10 cellular contexts compared by ENCODE assay signal in genomic region chr19:48481191-48481500, GRCh38. TPM values are rescaled to one million over a fixed set of nuclear protein-coding genes. Genes with fewer than 3 reads are reported as not detected.
DNase-seq lines count a peak whose midpoint lies in the region; ATAC-seq and TF ChIP-seq lines count a peak whose summit lies in the region.
"Had no signal": no experiment of that assay in that cellular context is flagged by ENCODE, and none has a peak within 500 bp of the region (broad histone marks: within the 10 kb centered on the region; RNA-seq: fewer than 3 reads in every experiment).

No MANE protein-coding gene starts in this region.

- ATAC-seq in heart right ventricle (no peak), Right ventricle myocardium inferior (no peak), naive B cell (ENCODE audit: low read depth in 2 of 2) (no peak)

- H3K4me3 Mint-ChIP-seq in chondrocyte (ENCODE audit: unreplicated experiment) (no peak overlapping the region), naive B cell (peak overlapping the region; percentile 77 to 94 (median 91))

- DNase-seq in heart right ventricle (no peak), Right ventricle myocardium inferior (ENCODE audit: missing footprints) (no peak), chondrocyte (ENCODE audit: low spot score) (no peak), naive B cell (no peak), vagina (ENCODE audit: extremely low spot score in 2 of 2) (no peak), erythroblast (lab: John Stamatoyannopoulos, UW) (no peak), NCI-H2029 (lab: John Stamatoyannopoulos, UW) (no peak)
- DNase-seq in stimulated activated CD4-positive, alpha-beta T cell treated with anti-CD3 and anti-CD28 coated beads, Interleukin-1b, Interleukin-23, amount 100 ng/mL, for 48 hours = no peak
- DNase-seq: DMS79, OCI-M1 had no signal

- TF ChIP-seq POLR2A in vagina (IDR thresholded peaks at IDR 0.05) (no peak), erythroblast (IDR thresholded peaks at IDR 0.05; ENCODE audit: low read length) (no peak)

- H3K27ac Mint-ChIP-seq in chondrocyte (ENCODE audit: unreplicated experiment) = peak overlapping the region; percentile 51
- peak overlapping the region in 2 of 6 donors; percentile 32 to 85 for H3K27ac Mint-ChIP-seq in naive B cell

- peak overlapping the region; percentile 26 to 81 (median 60) for H3K4me3 ChIP-seq in heart right ventricle
- H3K4me3 ChIP-seq in vagina = peak overlapping the region; percentile 51 to 55

- H3K27me3 ChIP-seq in heart right ventricle (no peaks in the 10 kb centered on the region), vagina (no peaks in the 10 kb centered on the region)

- H3K4me1 Mint-ChIP-seq in chondrocyte (ENCODE audit: low read depth) = peaks cover 26% of the 10 kb centered on the region
- peaks cover 13 to 19% (median 18%) of the 10 kb centered on the region in 3 donors for H3K4me1 Mint-ChIP-seq in naive B cell

- peak overlapping the region; percentile 68 to 98 (median 93) for H3K27ac ChIP-seq in heart right ventricle
- peak overlapping the region; percentile 84 for H3K27ac ChIP-seq in vagina

- H3K9me3 Mint-ChIP-seq in chondrocyte (ENCODE audit: low read depth) = no peaks in the 10 kb centered on the region
- no peaks in the 10 kb centered on the region for H3K9me3 Mint-ChIP-seq in naive B cell

- 44 to 55% methylated on average over 11 of the region's 11 CpGs for WGBS in heart right ventricle, 2 donors

- intact Hi-C loops in heart right ventricle (cut with DNase I) = no loop called here
- intact Hi-C loops in Right ventricle myocardium inferior (cut with DNase I) = loop anchor here (10.0 kb wide), 2 partner anchors 156 to 216 kb away; partner anchors contain the start of gene EMP3
- intact Hi-C loops in vagina (cut with DNase I) = no loop called here

- peaks cover 15 to 27% (median 20%) of the 10 kb centered on the region in 9 donors for H3K4me1 ChIP-seq in heart right ventricle
- peaks cover 16% of the 10 kb centered on the region for H3K4me1 ChIP-seq in vagina

- H3K36me3 Mint-ChIP-seq in chondrocyte (ENCODE audit: low read depth) (peaks cover 11% of the 10 kb centered on the region), naive B cell (no peaks in the 10 kb centered on the region)

- H3K9me3 ChIP-seq in heart right ventricle (no peaks in the 10 kb centered on the region), vagina (no peaks in the 10 kb centered on the region)

- peaks cover 0 to 35% (median 14%) of the 10 kb centered on the region in 9 donors for H3K36me3 ChIP-seq in heart right ventricle
- H3K36me3 ChIP-seq in vagina = peaks cover 0 to 28% of the 10 kb centered on the region in 2 donors

- H3K27me3 Mint-ChIP-seq in chondrocyte (ENCODE audit: low read depth) (no peaks in the 10 kb centered on the region), naive B cell (peaks cover 0 to 12% (median 2%) of the 10 kb centered on the region in 3 donors)

- TF ChIP-seq CTCF in heart right ventricle (IDR thresholded peaks at IDR 0.05) (no peak), chondrocyte (IDR thresholded peaks at IDR 0.05) (no peak), vagina (IDR thresholded peaks at IDR 0.05) (no peak)

RNA-seq across cellular contexts. Expression of gene CYTH2, which starts 12.0 kb away (rescaled TPM):
- 10 to 100 TPM; 25.8 to 40.4 (median 32.2) TPM for total RNA-seq in heart right ventricle
- polyA plus RNA-seq in heart right ventricle = 10 to 100 TPM; 28.2 to 41.9 TPM
- 30.7 TPM for total RNA-seq in Right ventricle myocardium inferior
- 68.7 to 76.7 TPM (median 69.9 TPM) in 3 replicates for total RNA-seq in chondrocyte
- polyA plus RNA-seq in naive B cell (ENCODE audit: low read depth in 6 of 6) = 10 to 100 TPM in 5 of 6 donors, 1 to 10 TPM in 1; 10.0 to 29.9 (median 20.3) TPM
- total RNA-seq in vagina = 87.2 TPM

RNA-seq across cellular contexts. Expression of gene KCNJ14, which starts 25.8 kb away (rescaled TPM):
- total RNA-seq in heart right ventricle (under 1 TPM; 0.13 to 0.52 (median 0.30) TPM), Right ventricle myocardium inferior (0.19 TPM), chondrocyte (0.90 to 1.1 TPM (median 0.95 TPM) in 3 replicates), vagina (3.7 TPM)
- polyA plus RNA-seq in heart right ventricle (under 1 TPM; 0.29 to 0.43 TPM), naive B cell (ENCODE audit: low read depth in 6 of 6) (under 1 TPM in 5 of 6 donors, not detected in 1; 0.12 to 0.72 (median 0.24) TPM)

RNA-seq across cellular contexts. Expression of gene LMTK3, which starts 30.5 kb away (rescaled TPM):
- 1 to 10 TPM in 4 of 10 donors, under 1 TPM in 6; 0.40 to 1.3 (median 0.88) TPM for total RNA-seq in heart right ventricle
- polyA plus RNA-seq in heart right ventricle = 1 to 10 TPM in 1 of 2 donors, under 1 TPM in 1; 0.12 to 1.5 TPM
- total RNA-seq in Right ventricle myocardium inferior = 0.70 TPM
- 0.48 to 0.67 TPM (median 0.54 TPM) in 3 replicates for total RNA-seq in chondrocyte
- not detected for polyA plus RNA-seq in naive B cell (ENCODE audit: low read depth in 6 of 6)
- 1.7 TPM for total RNA-seq in vagina

RNA-seq across cellular contexts. Expression of gene GRWD1, which starts 35.4 kb away (rescaled TPM):
- total RNA-seq in heart right ventricle (10 to 100 TPM; 13.2 to 26.2 (median 17.0) TPM), Right ventricle myocardium inferior (17.7 TPM), chondrocyte (20.7 to 31.8 TPM (median 23.6 TPM) in 3 replicates), vagina (20.4 TPM)
- polyA plus RNA-seq in heart right ventricle (10 to 100 TPM in 1 of 2 donors, 1 to 10 TPM in 1; 5.6 to 22.8 TPM), naive B cell (ENCODE audit: low read depth in 6 of 6) (10 to 100 TPM; 27.8 to 44.8 (median 37.1) TPM)
